ENCODE assay signal across 8 cellular contexts in genomic region chr18:2654105-2654827, GRCh38. TPM values are rescaled to one million over a fixed set of nuclear protein-coding genes. Genes with fewer than 3 reads are reported as not detected.
DNase-seq lines count a peak whose midpoint lies in the region; ATAC-seq lines count a peak whose summit lies in the region.

No MANE protein-coding gene starts in this region.

- peak overlapping the region; percentile 93 to 99 (median 98) for H3K27ac Mint-ChIP-seq in CD4-positive, alpha-beta memory T cell

- DNase-seq in CD4-positive, alpha-beta memory T cell = no peak
- DNase-seq in LoVo (ENCODE audit: low spot score) (peak; percentile 33), COR-L47 (lab: John Stamatoyannopoulos, UW) (no peak), NCI-H1105 treated with DMSO at 0.1 percent for 48 hours (lab: John Stamatoyannopoulos, UW) (no peak)

- H3K9me3 Mint-ChIP-seq in CD4-positive, alpha-beta memory T cell = no peaks in the 10 kb centered on the region

- ATAC-seq in HG03460 (IDR thresholded peaks at IDR 0.05; ENCODE audit: unreplicated experiment) = no peak
- no peak for ATAC-seq in HG03108 (IDR thresholded peaks at IDR 0.05; ENCODE audit: unreplicated experiment)

- H3K4me1 ChIP-seq in CD4-positive, alpha-beta memory T cell (ENCODE audit: insufficient read depth, low read length) = peaks cover 14% of the 10 kb centered on the region
- H3K4me1 ChIP-seq in ectodermal cell (ENCODE audit: control insufficient read depth, insufficient read depth, low read length) (peaks cover 4% of the 10 kb centered on the region), neuron (ENCODE audit: insufficient read depth, low read length) (peaks cover 16% of the 10 kb centered on the region)

- H3K36me3 ChIP-seq in CD4-positive, alpha-beta memory T cell (ENCODE audit: insufficient read depth, low read length) = no peaks in the 10 kb centered on the region
- H3K36me3 ChIP-seq in ectodermal cell (ENCODE audit: control insufficient read depth, insufficient read depth, low read length) = no peaks in the 10 kb centered on the region
- no peaks in the 10 kb centered on the region for H3K36me3 ChIP-seq in neuron (ENCODE audit: insufficient read depth, low read length)

- H3K9me3 ChIP-seq in CD4-positive, alpha-beta memory T cell (ENCODE audit: control insufficient read depth in 1 of 2, low read length in 2 of 2) = no peaks in the 10 kb centered on the region
- no peaks in the 10 kb centered on the region for H3K9me3 ChIP-seq in ectodermal cell (ENCODE audit: control insufficient read depth, low read length)
- no peaks in the 10 kb centered on the region for H3K9me3 ChIP-seq in neuron (ENCODE audit: low read length)

- H3K4me3 ChIP-seq in CD4-positive, alpha-beta memory T cell (ENCODE audit: low read length in 2 of 2) = peak overlapping the region; percentile 1 to 85
- H3K4me3 ChIP-seq in ectodermal cell (ENCODE audit: insufficient read depth, low read depth, low read length) (peak overlapping the region; percentile 95), neuron (ENCODE audit: low read length) (peak overlapping the region; percentile 98)

- peaks cover 2 to 27% of the 10 kb centered on the region in 2 donors for H3K36me3 Mint-ChIP-seq in CD4-positive, alpha-beta memory T cell

- H3K27me3 Mint-ChIP-seq in CD4-positive, alpha-beta memory T cell = no peaks in the 10 kb centered on the region

- POLR2A ChIA-PET in CD4-positive, alpha-beta memory T cell (lab: Charles Lee; ENCODE audit: partially characterized antibody) = interaction anchor here (0.7 to 6.6 kb wide), 7 partner anchors 9 to 83 kb away, joined by 3 to 101 read pairs (median 4); partner anchors contain the start of genes METTL4 and NDC80

- H3K27ac ChIP-seq in CD4-positive, alpha-beta memory T cell (ENCODE audit: low read depth, low read length) = peak overlapping the region; percentile 99
- H3K27ac ChIP-seq in ectodermal cell (ENCODE audit: insufficient read depth, low read depth, low read length, poor library complexity, severe bottlenecking) = no peak overlapping the region

- H3K4me1 Mint-ChIP-seq in CD4-positive, alpha-beta memory T cell = peaks cover 13 to 33% (median 21%) of the 10 kb centered on the region in 4 donors

- intact Hi-C loops in CD4-positive, alpha-beta memory T cell (cut with micrococcal nuclease) = loop anchor here (1.0 to 10.0 kb wide), 2 partner anchors 107 to 791 kb away; no protein-coding TSS in a partner anchor

- peak overlapping the region; percentile 89 to 99 (median 94) for H3K4me3 Mint-ChIP-seq in CD4-positive, alpha-beta memory T cell

- WGBS in ectodermal cell, 2 experiments = 20 to 23% methylated on average over 9 to 11 of the region's 11 CpGs

- CTCF ChIA-PET in CD4-positive, alpha-beta memory T cell (lab: Charles Lee; ENCODE audit: partially characterized antibody) = interaction anchor here (1.1 to 1.8 kb wide), 2 partner anchors 9 to 13 kb away, joined by 4 to 5 read pairs; no protein-coding TSS in a partner anchor

- no peaks in the 10 kb centered on the region for H3K27me3 ChIP-seq in CD4-positive, alpha-beta memory T cell (ENCODE audit: insufficient read depth, low read length)
- H3K27me3 ChIP-seq in ectodermal cell (ENCODE audit: control insufficient read depth, insufficient read depth, low read length, poor library complexity, severe bottlenecking) (peaks cover 22% of the 10 kb centered on the region), neuron (ENCODE audit: insufficient read depth, low read length) (no peaks in the 10 kb centered on the region)

- peak overlapping the region; percentile 95 for H2AFZ ChIP-seq in neuron (ENCODE audit: low read depth, low read length)

RNA-seq across cellular contexts. Expression of gene SMCHD1, which starts 1.3 kb away (rescaled TPM):
- total RNA-seq in CD4-positive, alpha-beta memory T cell = 100 to 1,000 TPM; 268 to 288 TPM
- 10 to 100 TPM; 22.1 to 60.9 TPM for polyA plus RNA-seq in CD4-positive, alpha-beta memory T cell
- polyA plus RNA-seq in ectodermal cell (2013, experiment 1 of 4) = 44.2 TPM
- 43.9 TPM for polyA plus RNA-seq in ectodermal cell (2013, experiment 2 of 4)
- polyA plus RNA-seq in ectodermal cell (2013, experiment 3 of 4) = 31.1 TPM
- polyA plus RNA-seq in ectodermal cell (2013, experiment 4 of 4) = 39.2 TPM

Comparison
In these comparisons a context has a peak if more than half of its experiments do, and no peak if none do; other contexts are left out.
1. H3K4me3 ChIP-seq: peak in every context shown above with its lines; median percentile 98 in neuron; 95 in ectodermal cell; 43 in CD4-positive, alpha-beta memory T cell.